22 cellular contexts compared by ENCODE assay signal in the genomic region with DNA sequence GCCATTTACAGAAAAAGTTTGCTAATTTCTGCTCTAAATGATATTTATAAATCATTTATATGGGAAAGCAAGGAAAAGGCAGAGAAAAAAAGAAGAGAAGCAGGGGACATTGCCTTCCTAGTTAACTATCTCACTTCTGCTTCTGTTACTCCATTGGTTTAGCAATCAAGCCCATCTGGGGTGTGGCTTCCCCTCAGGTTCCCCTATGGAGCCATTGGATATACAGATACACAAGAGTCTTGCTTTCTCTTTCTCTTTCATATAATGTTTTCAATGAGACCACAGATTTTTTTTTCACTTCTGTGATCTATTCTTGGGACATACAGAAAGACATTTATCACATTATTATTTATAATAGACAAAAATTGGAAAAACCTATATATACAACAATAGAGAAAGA.
"Had no signal": no experiment of that assay in that cellular context is flagged by ENCODE, and none has a peak within 500 bp of the region (broad histone marks: within the 10 kb centered on the region; RNA-seq: fewer than 3 reads in every experiment).

No MANE protein-coding gene starts in this region.

- H3K4me3 ChIP-seq: breast epithelium, coronary artery, lower lobe of right lung, ovary, psoas muscle, right lobe of liver, stomach had no signal

- H3K27me3 ChIP-seq: breast epithelium, ovary, right lobe of liver, stomach had no signal

- ATAC-seq: activated T-cell treated with anti-CD3 and anti-CD28 coated beads, Interleukin-2, amount 50 U/mL, for 72 hours; left colon; naive thymus-derived CD8-positive, alpha-beta T cell; psoas muscle; right lobe of liver; stimulated activated effector memory CD8-positive, alpha-beta T cell treated with anti-CD3 and anti-CD28 coated beads, Interleukin-12 subunit alpha, Interleukin-12 subunit beta, amount 100 ng/mL, for 72 hours had no signal

- H3K27ac ChIP-seq: breast epithelium, coronary artery, lower lobe of right lung, ovary, psoas muscle, right lobe of liver, stomach, WERI-Rb-1 had no signal

- DNase-seq: activated CD4-positive, alpha-beta T cell treated with anti-CD3 and anti-CD28 coated beads for 1 hour; activated effector memory CD4-positive, alpha-beta T cell treated with anti-CD3 and anti-CD28 coated beads, Interleukin-2, amount 50 U/mL, for 16 hours; activated naive CD4-positive, alpha-beta T cell treated with anti-CD3 and anti-CD28 coated beads, Interleukin-2, amount 50 U/mL, for 16 hours; activated T-cell treated with anti-CD3 and anti-CD28 coated beads, Interleukin-2, amount 50 U/mL, for 72 hours; erythroblast; foreskin melanocyte; glutamatergic neuron; hippocampal formation; left colon; lower lobe of right lung; naive thymus-derived CD8-positive, alpha-beta T cell; ovary; psoas muscle; right lobe of liver; small intestine; stimulated activated CD4-positive, alpha-beta T cell treated with anti-CD3 and anti-CD28 coated beads, Interleukin-4, amount 100 ng/mL, for 24 hours; stomach; trophoblast cell; WERI-Rb-1 had no signal
